ENCODE assay signal across 8 cellular contexts in genomic region chr1:209202826-209203439, GRCh38.
DNase-seq lines count a peak whose midpoint lies in the region; ATAC-seq and TF ChIP-seq lines count a peak whose summit lies in the region.

No MANE protein-coding gene starts in this region.

- no peak overlapping the region for H3K4me3 Mint-ChIP-seq in endodermal cell
- H3K4me3 Mint-ChIP-seq in immature natural killer cell, result no peak overlapping the region

- H3F3A ChIP-seq in DOHH2 (ENCODE audit: control insufficient read depth, insufficient read depth), result no peaks in the 10 kb centered on the region

- no peak overlapping the region for H2AFZ ChIP-seq in osteoblast (ENCODE audit: low read length)

- H3K9me2 ChIP-seq in DOHH2 (replicated peaks; ENCODE audit: control insufficient read depth, low read length), result no peaks in the 10 kb centered on the region

- H3K4me1 Mint-ChIP-seq in endodermal cell, result peaks cover 26% of the 10 kb centered on the region
- H3K4me1 Mint-ChIP-seq in immature natural killer cell, result no peaks in the 10 kb centered on the region

- H3K4me1 ChIP-seq in DOHH2 (ENCODE audit: control insufficient read depth, low read length) (no peaks in the 10 kb centered on the region), endodermal cell (ENCODE audit: control insufficient read depth, insufficient read depth, low read length) (peaks cover 2% of the 10 kb centered on the region), osteoblast (ENCODE audit: insufficient read depth, low read length) (peaks cover 4% of the 10 kb centered on the region)

- H3K27ac ChIP-seq in DOHH2 (ENCODE audit: low read depth, low read length) (no peak overlapping the region), endodermal cell (ENCODE audit: low read depth, low read length) (peak overlapping the region; percentile 71), osteoblast (ENCODE audit: low read depth, low read length) (no peak overlapping the region)

- H4K20me1 ChIP-seq in DOHH2 (ENCODE audit: control insufficient read depth, insufficient read depth, low read depth, low read length) (no peaks in the 10 kb centered on the region), osteoblast (ENCODE audit: insufficient read depth, low read length) (no peaks in the 10 kb centered on the region)

- ATAC-seq in HG02642 (IDR thresholded peaks at IDR 0.05; ENCODE audit: poor library complexity, unreplicated experiment) (no peak), HG02973 (IDR thresholded peaks at IDR 0.05; ENCODE audit: unreplicated experiment) (no peak)

- H3K9me3 Mint-ChIP-seq in endodermal cell (peaks cover 4% of the 10 kb centered on the region), immature natural killer cell (peaks cover 0 to 7% (median 3%) of the 10 kb centered on the region in 6 donors)

- H3K36me3 Mint-ChIP-seq in endodermal cell (ENCODE audit: low read depth), result peaks cover 2% of the 10 kb centered on the region
- no peaks in the 10 kb centered on the region for H3K36me3 Mint-ChIP-seq in immature natural killer cell

- H3K4me3 ChIP-seq in DOHH2 (ENCODE audit: low read length) (no peak overlapping the region), endodermal cell (ENCODE audit: low read length) (no peak overlapping the region), osteoblast (ENCODE audit: insufficient read depth, low read length) (no peak overlapping the region)

- H3K4me2 ChIP-seq in DOHH2 (ENCODE audit: low read length) (no peak overlapping the region), osteoblast (ENCODE audit: insufficient read depth, low read length) (no peak overlapping the region)

- no peak overlapping the region for H3K27ac Mint-ChIP-seq in endodermal cell
- no peak overlapping the region for H3K27ac Mint-ChIP-seq in immature natural killer cell

- peak; percentile 46 for DNase-seq in HPDE6-E6E7 (ENCODE audit: extremely low spot score)
- peak; percentile 59 for DNase-seq in OCI-M1 (lab: John Stamatoyannopoulos, UW)
- peak; percentile 60 for DNase-seq in endodermal cell
- peak; percentile 78 for DNase-seq in osteoblast (ENCODE audit: insufficient read length, low spot score, missing footprints)
- no peak for DNase-seq in immature natural killer cell

- H3K9me3 ChIP-seq in DOHH2 (ENCODE audit: control insufficient read depth, insufficient read depth, low read length), result no peaks in the 10 kb centered on the region
- H3K9me3 ChIP-seq in endodermal cell (ENCODE audit: control insufficient read depth, low read length), result peaks cover 2% of the 10 kb centered on the region
- no peaks in the 10 kb centered on the region for H3K9me3 ChIP-seq in osteoblast (ENCODE audit: low read depth, low read length)

- H3K27me3 Mint-ChIP-seq in endodermal cell (ENCODE audit: insufficient read depth) (peaks cover 2% of the 10 kb centered on the region), immature natural killer cell (ENCODE audit: low read depth in 3 of 3) (peaks cover 2 to 13% (median 9%) of the 10 kb centered on the region in 3 donors)

- WGBS in endodermal cell (ENCODE audit: insufficient coverage in 1 of 2, insufficient read length in 1 of 2), 2 experiments, result 4 to 20% methylated on average over 3 to 4 of the region's 4 CpGs

- H3K9ac ChIP-seq in endodermal cell (ENCODE audit: extremely low read depth, low read length, poor library complexity, severe bottlenecking), result no peak overlapping the region

- TF ChIP-seq CTCF in DOHH2 (IDR thresholded peaks at IDR 0.05; ENCODE audit: low read depth, low read length, poor library complexity, severe bottlenecking) (peak; percentile 82), endodermal cell (conservative IDR thresholded peaks at IDR 0.05) (peak; percentile 87), osteoblast (IDR thresholded peaks at IDR 0.05; ENCODE audit: extremely low read depth, low read depth, low read length) (peak; percentile 74)

- no peaks in the 10 kb centered on the region for H3K36me3 ChIP-seq in DOHH2 (ENCODE audit: control insufficient read depth, low read length)
- no peaks in the 10 kb centered on the region for H3K36me3 ChIP-seq in endodermal cell (ENCODE audit: control insufficient read depth, insufficient read depth, low read length)
- no peaks in the 10 kb centered on the region for H3K36me3 ChIP-seq in osteoblast (ENCODE audit: insufficient read depth, low read length)

- H3K79me2 ChIP-seq in DOHH2 (ENCODE audit: control insufficient read depth, low read length), result no peaks in the 10 kb centered on the region
- no peaks in the 10 kb centered on the region for H3K79me2 ChIP-seq in osteoblast (ENCODE audit: insufficient read depth, low read length)

- H3K27me3 ChIP-seq in DOHH2 (ENCODE audit: control insufficient read depth, low read length) (no peaks in the 10 kb centered on the region), endodermal cell (ENCODE audit: control insufficient read depth, insufficient read depth, low read length, poor library complexity, severe bottlenecking) (peaks cover under 1% of the 10 kb centered on the region), osteoblast (ENCODE audit: insufficient read depth, low read length) (peaks cover 3% of the 10 kb centered on the region)

Comparison
In these comparisons a context has a peak if more than half of its experiments do, and no peak if none do; other contexts are left out.
1. DNase-seq: peak in HPDE6-E6E7 (single experiment), OCI-M1 (single experiment), endodermal cell (single experiment) and osteoblast (single experiment); none in immature natural killer cell (0 of 3).
2. Peak in every context shown above with its lines, with median percentiles within 50 percentile points of each other: CTCF ChIP-seq.